In the genomic region with DNA sequence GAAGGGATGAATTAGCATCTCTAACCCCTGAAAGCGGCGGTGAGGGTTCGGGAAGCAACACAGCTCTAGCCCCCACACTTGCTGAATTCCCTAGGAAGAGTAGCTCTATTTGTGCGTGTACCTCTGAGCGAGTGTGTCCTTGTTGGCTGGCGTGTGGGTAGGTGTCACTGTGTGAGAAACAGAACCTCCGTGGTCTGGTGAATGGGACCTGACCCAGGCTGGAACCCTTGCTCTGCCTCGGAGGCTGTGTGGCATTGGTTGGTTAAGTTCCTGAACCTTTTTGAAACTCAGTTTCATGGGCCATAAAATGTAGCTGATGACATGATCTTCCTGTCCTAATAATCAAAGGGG, we compare ENCODE assay signal across 1 cellular context.
TF ChIP-seq lines count a peak whose summit lies in the region.

No MANE protein-coding gene starts in this region.

TF ChIP-seq in IMR-90, 13 proteins besides CTCF, POLR2A, EP300 and RAD21:
- TF ChIP-seq, protein P1, sequence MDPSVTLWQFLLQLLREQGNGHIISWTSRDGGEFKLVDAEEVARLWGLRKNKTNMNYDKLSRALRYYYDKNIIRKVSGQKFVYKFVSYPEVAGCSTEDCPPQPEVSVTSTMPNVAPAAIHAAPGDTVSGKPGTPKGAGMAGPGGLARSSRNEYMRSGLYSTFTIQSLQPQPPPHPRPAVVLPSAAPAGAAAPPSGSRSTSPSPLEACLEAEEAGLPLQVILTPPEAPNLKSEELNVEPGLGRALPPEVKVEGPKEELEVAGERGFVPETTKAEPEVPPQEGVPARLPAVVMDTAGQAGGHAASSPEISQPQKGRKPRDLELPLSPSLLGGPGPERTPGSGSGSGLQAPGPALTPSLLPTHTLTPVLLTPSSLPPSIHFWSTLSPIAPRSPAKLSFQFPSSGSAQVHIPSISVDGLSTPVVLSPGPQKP (IDR thresholded peaks at IDR 0.05; ENCODE audit: borderline replicate concordance, low read depth, low read length) = no peak
- no peak for TF ChIP-seq FOS (IDR thresholded peaks at IDR 0.05; ENCODE audit: low read depth, low read length)
